In the genomic region with DNA sequence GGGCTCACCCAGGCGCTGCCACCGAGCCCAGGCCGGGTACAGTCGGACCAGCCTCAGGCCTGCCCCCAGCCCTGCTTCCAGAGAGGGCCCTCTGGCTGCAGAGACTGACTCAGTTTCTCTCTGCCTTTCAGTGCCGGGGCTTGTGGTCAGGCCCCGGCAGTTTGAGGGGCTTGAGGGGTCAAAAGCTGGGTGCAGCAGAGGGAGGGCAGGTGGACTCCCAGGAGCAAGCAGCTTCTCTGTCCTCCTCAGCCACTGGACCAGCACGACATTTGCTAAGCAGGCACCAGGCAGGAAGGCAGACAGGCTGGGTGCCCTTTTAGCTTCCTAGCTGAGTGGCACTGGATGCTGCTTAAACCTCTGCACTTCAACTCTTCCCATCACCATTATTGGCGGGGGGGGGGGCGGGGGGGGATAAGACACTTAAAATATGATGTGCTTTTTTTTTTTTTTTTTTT, we compare ENCODE assay signal across 9 cellular contexts.
DNase-seq lines count a peak whose midpoint lies in the region; ATAC-seq and TF ChIP-seq lines count a peak whose summit lies in the region.
"Had no signal": no experiment of that assay in that cellular context is flagged by ENCODE, and none has a peak within 500 bp of the region (broad histone marks: within the 10 kb centered on the region; RNA-seq: fewer than 3 reads in every experiment).

No MANE protein-coding gene starts in this region.

- POLR2A ChIA-PET in A673 (lab: Charles Lee; ENCODE audit: low non-redundant PET): interaction anchor here (0.6 kb wide), 1 partner anchor 12 kb away, joined by 3 read pairs; no protein-coding TSS in a partner anchor

- BruUV-seq in A673 (replicated peaks; lab: Mats Ljungman, UMichigan): no TSS peak

- DNase-seq in A673 (ENCODE audit: low spot score) (no peak), GM23248 (peak; percentile 59), breast epithelium (ENCODE audit: low spot score in 2 of 2) (no peak), NCI-H2029 treated with DMSO at 0.1 percent for 48 hours (lab: John Stamatoyannopoulos, UW) (no peak), activated gamma-delta T cell treated with Interleukin-2 at 50 U/mL for 16 hours (no peak)

- ATAC-seq in GM21619 (IDR thresholded peaks at IDR 0.05; ENCODE audit: unreplicated experiment): no peak
- ATAC-seq in HG03175 (IDR thresholded peaks at IDR 0.05; ENCODE audit: unreplicated experiment): no peak

- H3K27ac ChIP-seq in A673 (ENCODE audit: low read depth, low read length, poor library complexity, severe bottlenecking): peak overlapping the region; percentile 81
- H3K27ac ChIP-seq in GM23248: peak overlapping the region; percentile 93
- H3K27ac ChIP-seq in breast epithelium: peak overlapping the region; percentile 94 to 97
- H3K27ac ChIP-seq in mesodermal cell (ENCODE audit: low read depth, low read length, severe bottlenecking): peak overlapping the region; percentile 78
- H3K27ac ChIP-seq: SK-N-MC had no signal

- H3K9me2 ChIP-seq in GM23248 (ENCODE audit: insufficient read depth): no peaks in the 10 kb centered on the region

- no peaks in the 10 kb centered on the region for H4K20me1 ChIP-seq in GM23248 (ENCODE audit: insufficient read depth)

- peak overlapping the region; percentile 90 for H3K9ac ChIP-seq in GM23248

- H3K9me3 ChIP-seq in A673 (ENCODE audit: low read depth, low read length, poor library complexity, severe bottlenecking): no peaks in the 10 kb centered on the region
- H3K9me3 ChIP-seq in GM23248 (ENCODE audit: low read depth): no peaks in the 10 kb centered on the region
- H3K9me3 ChIP-seq in breast epithelium: no peaks in the 10 kb centered on the region
- peaks cover 14% of the 10 kb centered on the region for H3K9me3 ChIP-seq in mesodermal cell (ENCODE audit: control insufficient read depth, low read length)

- CTCF ChIA-PET in A673 (lab: Charles Lee): no interaction called here

- in situ Hi-C loops in GM23248 (cut with MboI): no loop called here

- no peak overlapping the region for H2AFZ ChIP-seq in GM23248

- WGBS in GM23248 (ENCODE audit: low coverage in 1 of 2, low lambda C conversion rate in 2 of 2, missing lambda C conversion rate in 2 of 2), 2 experiments: 3 to 4% methylated on average over 8 of the region's 9 CpGs
- 47 to 59% methylated on average over 5 to 6 of the region's 9 CpGs for WGBS in mesodermal cell (ENCODE audit: insufficient coverage in 2 of 2), 2 experiments

- H3K4me2 ChIP-seq in GM23248 (ENCODE audit: unreplicated experiment): peak overlapping the region; percentile 80

- intact Hi-C loops in A673 (cut with micrococcal nuclease; ENCODE audit: unreplicated experiment): no loop called here
- intact Hi-C loops in breast epithelium (cut with DNase I; ENCODE audit: low total_unique reads): no loop called here

- H3K27me3 ChIP-seq in A673 (replicated peaks; ENCODE audit: insufficient read depth, low read depth, low read length, poor library complexity) (no peaks in the 10 kb centered on the region), GM23248 (replicated peaks; ENCODE audit: insufficient read depth) (no peaks in the 10 kb centered on the region), breast epithelium (no peaks in the 10 kb centered on the region)

- peaks cover 97% of the 10 kb centered on the region for H3K79me2 ChIP-seq in GM23248 (ENCODE audit: insufficient read depth)

- no peak for TF ChIP-seq POLR2A in breast epithelium (IDR thresholded peaks at IDR 0.05)

- TF ChIP-seq CTCF in A673 (conservative IDR thresholded peaks at IDR 0.05; ENCODE audit: low read depth, low read length): no peak
- no peak for TF ChIP-seq CTCF in breast epithelium (IDR thresholded peaks at IDR 0.05)

- H3K4me1 ChIP-seq in A673 (ENCODE audit: insufficient read depth, low read length, poor library complexity, severe bottlenecking) (peaks cover 27% of the 10 kb centered on the region), GM23248 (ENCODE audit: insufficient read depth) (peaks cover 39% of the 10 kb centered on the region), breast epithelium (peaks cover 8 to 16% of the 10 kb centered on the region in 2 donors), mesodermal cell (ENCODE audit: control insufficient read depth, insufficient read depth, low read length, poor library complexity, severe bottlenecking) (peaks cover 18% of the 10 kb centered on the region)

- peaks cover 21% of the 10 kb centered on the region for H3K36me3 ChIP-seq in A673 (ENCODE audit: insufficient read depth, low read length, poor library complexity, severe bottlenecking)
- H3K36me3 ChIP-seq in GM23248 (ENCODE audit: low read depth): peaks cover 14% of the 10 kb centered on the region
- no peaks in the 10 kb centered on the region for H3K36me3 ChIP-seq in breast epithelium
- peaks cover 50% of the 10 kb centered on the region for H3K36me3 ChIP-seq in mesodermal cell (ENCODE audit: control insufficient read depth, insufficient read depth, low read length)

- peaks cover 5% of the 10 kb centered on the region for H3F3A ChIP-seq in GM23248 (ENCODE audit: insufficient read depth)

- H3K4me3 ChIP-seq in A673 (ENCODE audit: low read depth, low read length, poor library complexity, severe bottlenecking) (peak overlapping the region; percentile 51), GM23248 (peak overlapping the region; percentile 75), breast epithelium (peak overlapping the region; percentile 61 to 89 (median 65)), mesodermal cell (ENCODE audit: extremely low read depth, insufficient read depth, low read length, poor library complexity, severe bottlenecking) (no peak overlapping the region)
- H3K4me3 ChIP-seq: SK-N-MC had no signal
